Comparison of ENCODE assay signal across 19 cellular contexts in genomic region chr18:582465-582864, GRCh38. TPM values are rescaled to one million over a fixed set of nuclear protein-coding genes. Genes with fewer than 3 reads are reported as not detected.
"Had no signal": no experiment of that assay in that cellular context is flagged by ENCODE, and none has a peak within 500 bp of the region (broad histone marks: within the 10 kb centered on the region; RNA-seq: fewer than 3 reads in every experiment).

No MANE protein-coding gene starts in this region.

- H3K4me3 ChIP-seq: ovary, smooth muscle cell, upper lobe of left lung had no signal

- H3K27ac ChIP-seq: ovary, upper lobe of left lung had no signal

- H3K27me3 ChIP-seq: ovary, upper lobe of left lung had no signal

- H3K4me1 Mint-ChIP-seq: activated CD4-positive, alpha-beta T cell treated with anti-CD3 and anti-CD28 coated beads, Interleukin-2, amount 10 ng/mL, durations not matched to agents 7 days and 5 days; activated T-helper 17 cell treated with anti-CD3 and anti-CD28 coated beads, Interleukin-2, amount 50 U/mL, for 72 hours; immature natural killer cell; stimulated activated naive B cell treated with anti-CD40 and anti-IgM and Interleukin-4, amounts not matched to agents 10 μg/mL and 1 μg/mL and 100 μg/mL, for 72 hours had no signal

- H3K4me3 Mint-ChIP-seq: activated CD4-positive, alpha-beta T cell treated with anti-CD3 and anti-CD28 coated beads, Interleukin-2, amount 10 ng/mL, durations not matched to agents 7 days and 5 days; activated naive CD4-positive, alpha-beta T cell treated with anti-CD3 and anti-CD28 coated beads for 36 hours; activated T-helper 17 cell treated with anti-CD3 and anti-CD28 coated beads, Interleukin-2, amount 50 U/mL, for 72 hours; immature natural killer cell; nephron; stimulated activated naive B cell treated with anti-CD40 and anti-IgM and Interleukin-4, amounts not matched to agents 10 μg/mL and 1 μg/mL and 100 μg/mL, for 72 hours; T-helper 1 cell treated with Interleukin-12 subunit alpha and Interleukin-12 subunit beta and Interleukin-4 antibody, amounts not matched to agents 30 μg/mL and 1 μg/mL, for 36 hours had no signal

- H3K9me3 ChIP-seq: ovary had no signal

- H3K9me3 Mint-ChIP-seq: activated CD4-positive, alpha-beta T cell treated with anti-CD3 and anti-CD28 coated beads, Interleukin-2, amount 10 ng/mL, durations not matched to agents 7 days and 5 days; activated naive CD4-positive, alpha-beta T cell treated with anti-CD3 and anti-CD28 coated beads for 36 hours; activated T-helper 17 cell treated with anti-CD3 and anti-CD28 coated beads, Interleukin-2, amount 50 U/mL, for 72 hours; T-helper 1 cell treated with Interleukin-12 subunit alpha and Interleukin-12 subunit beta and Interleukin-4 antibody, amounts not matched to agents 30 μg/mL and 1 μg/mL, for 36 hours had no signal

- H3K36me3 Mint-ChIP-seq: immature natural killer cell; stimulated activated naive B cell treated with anti-CD40 and anti-IgM and Interleukin-4, amounts not matched to agents 10 μg/mL and 1 μg/mL and 100 μg/mL, for 72 hours had no signal

- DNase-seq: activated CD4-positive, alpha-beta T cell treated with anti-CD3 and anti-CD28 coated beads, Interleukin-2, amount 10 ng/mL, durations not matched to agents 7 days and 5 days; activated CD4-positive, CD25-positive, alpha-beta regulatory T cell; activated naive CD4-positive, alpha-beta T cell treated with anti-CD3 and anti-CD28 coated beads for 36 hours; activated T-cell treated with anti-CD3 and anti-CD28 coated beads for 4 hours; cortex of kidney; effector CD8-positive, alpha-beta T cell; glutamatergic neuron; immature natural killer cell; left colon; mammary epithelial cell; ovary; stimulated activated naive B cell treated with anti-CD40 and anti-IgM and Interleukin-4, amounts not matched to agents 10 μg/mL and 1 μg/mL and 100 μg/mL, for 72 hours; upper lobe of left lung had no signal

- H3K27ac Mint-ChIP-seq: activated CD4-positive, alpha-beta T cell treated with anti-CD3 and anti-CD28 coated beads, Interleukin-2, amount 10 ng/mL, durations not matched to agents 7 days and 5 days; activated naive CD4-positive, alpha-beta T cell treated with anti-CD3 and anti-CD28 coated beads for 36 hours; activated T-helper 17 cell treated with anti-CD3 and anti-CD28 coated beads, Interleukin-2, amount 50 U/mL, for 72 hours; immature natural killer cell; stimulated activated naive B cell treated with anti-CD40 and anti-IgM and Interleukin-4, amounts not matched to agents 10 μg/mL and 1 μg/mL and 100 μg/mL, for 72 hours; T-helper 1 cell treated with Interleukin-12 subunit alpha and Interleukin-12 subunit beta and Interleukin-4 antibody, amounts not matched to agents 30 μg/mL and 1 μg/mL, for 36 hours had no signal

- H3K36me3 ChIP-seq: ovary, upper lobe of left lung had no signal

RNA-seq across cellular contexts. Expression of gene CETN1, which starts 2.3 kb away (rescaled TPM):
- total RNA-seq: activated CD4-positive, alpha-beta T cell treated with anti-CD3 and anti-CD28 coated beads, Interleukin-2, amount 10 ng/mL, durations not matched to agents 7 days and 5 days; activated CD8-positive, alpha-beta memory T cell treated with anti-CD3 and anti-CD28 coated beads for 36 hours; activated naive CD4-positive, alpha-beta T cell treated with anti-CD3 and anti-CD28 coated beads for 36 hours; activated T-helper 17 cell treated with anti-CD3 and anti-CD28 coated beads, Interleukin-2, amount 50 U/mL, for 72 hours; left colon; mammary epithelial cell; ovary; right cardiac atrium; smooth muscle cell; upper lobe of left lung had no signal
- polyA plus RNA-seq: immature natural killer cell, mammary epithelial cell, ovary, right cardiac atrium, smooth muscle cell had no signal

RNA-seq across cellular contexts. Expression of gene CLUL1, which starts 14.3 kb away (rescaled TPM):
- total RNA-seq: activated CD4-positive, alpha-beta T cell treated with anti-CD3 and anti-CD28 coated beads, Interleukin-2, amount 10 ng/mL, durations not matched to agents 7 days and 5 days; activated CD8-positive, alpha-beta memory T cell treated with anti-CD3 and anti-CD28 coated beads for 36 hours; activated naive CD4-positive, alpha-beta T cell treated with anti-CD3 and anti-CD28 coated beads for 36 hours; activated T-helper 17 cell treated with anti-CD3 and anti-CD28 coated beads, Interleukin-2, amount 50 U/mL, for 72 hours; left colon had no signal
- polyA plus RNA-seq: right cardiac atrium had no signal
